18 cellular contexts compared by ENCODE assay signal in genomic region chr7:77306231-77307067, GRCh38.
DNase-seq lines count a peak whose midpoint lies in the region; ATAC-seq and TF ChIP-seq lines count a peak whose summit lies in the region.
"Had no signal": no experiment of that assay in that cellular context is flagged by ENCODE, and none has a peak within 500 bp of the region (broad histone marks: within the 10 kb centered on the region; RNA-seq: fewer than 3 reads in every experiment).

No MANE protein-coding gene starts in this region.

- no peak overlapping the region for H3K4me3 Mint-ChIP-seq in central memory CD8-positive, alpha-beta T cell
- H3K4me3 Mint-ChIP-seq in neural crest cell, result no peak overlapping the region
- no peak overlapping the region for H3K4me3 Mint-ChIP-seq in activated CD4-positive, alpha-beta memory T cell treated with anti-CD3 and anti-CD28 coated beads, Interleukin-2, amount 10 ng/mL, durations not matched to agents 7 days and 5 days
- H3K4me3 Mint-ChIP-seq: T-helper 1 cell treated with Interleukin-12 subunit alpha and Interleukin-12 subunit beta and Interleukin-4 antibody, amounts not matched to agents 30 μg/mL and 1 μg/mL, for 36 hours had no signal

- TF ChIP-seq CTCF in neural crest cell (conservative IDR thresholded peaks at IDR 0.05), result no peak
- no peak for TF ChIP-seq CTCF in RWPE1 (conservative IDR thresholded peaks at IDR 0.05; ENCODE audit: low read depth)
- TF ChIP-seq CTCF in GM13976 (IDR thresholded peaks at IDR 0.05; ENCODE audit: borderline replicate concordance, control extremely low read depth, extremely low read depth, insufficient read depth, missing control alignments), result no peak

- in situ Hi-C loops in GM13976 (cut with MboI; ENCODE audit: low sequenced_read_pairs, unreplicated experiment), result no loop called here

- peaks cover 13% of the 10 kb centered on the region for H3K4me1 Mint-ChIP-seq in central memory CD8-positive, alpha-beta T cell
- H3K4me1 Mint-ChIP-seq in neural crest cell, result peaks cover 12% of the 10 kb centered on the region
- no peaks in the 10 kb centered on the region for H3K4me1 Mint-ChIP-seq in activated CD4-positive, alpha-beta memory T cell treated with anti-CD3 and anti-CD28 coated beads, Interleukin-2, amount 10 ng/mL, durations not matched to agents 7 days and 5 days

- H3K36me3 Mint-ChIP-seq in central memory CD8-positive, alpha-beta T cell (ENCODE audit: insufficient read depth), result peaks cover 19% of the 10 kb centered on the region
- peaks cover 17% of the 10 kb centered on the region for H3K36me3 Mint-ChIP-seq in neural crest cell (ENCODE audit: low read depth)
- H3K36me3 Mint-ChIP-seq in activated CD4-positive, alpha-beta memory T cell treated with anti-CD3 and anti-CD28 coated beads, Interleukin-2, amount 10 ng/mL, durations not matched to agents 7 days and 5 days (ENCODE audit: low read depth), result peaks cover 5% of the 10 kb centered on the region

- H3K27me3 Mint-ChIP-seq in central memory CD8-positive, alpha-beta T cell, result no peaks in the 10 kb centered on the region
- no peaks in the 10 kb centered on the region for H3K27me3 Mint-ChIP-seq in neural crest cell (ENCODE audit: low read depth)
- no peaks in the 10 kb centered on the region for H3K27me3 Mint-ChIP-seq in activated CD4-positive, alpha-beta memory T cell treated with anti-CD3 and anti-CD28 coated beads, Interleukin-2, amount 10 ng/mL, durations not matched to agents 7 days and 5 days

- POLR2A ChIA-PET in RWPE1 (lab: Yijun Ruan, JAX; ENCODE audit: low non-redundant PET), result no interaction called here
- POLR2A ChIA-PET in activated CD4-positive, alpha-beta memory T cell treated with anti-CD3 and anti-CD28 coated beads, Interleukin-2, amount 10 ng/mL, durations not matched to agents 7 days and 5 days (lab: Charles Lee), result no interaction called here

- DNase-seq in DMS53 treated with DMSO at 0.1 percent for 48 hours (lab: John Stamatoyannopoulos, UW; ENCODE audit: unreplicated experiment) (peak; percentile 82), Kasumi-1 (lab: John Stamatoyannopoulos, UW) (peak; percentile 65 to 70), neural crest cell (ENCODE audit: low read depth, low spot score) (no peak), RWPE1 (ENCODE audit: low spot score) (no peak), GM13976 (ENCODE audit: low spot score) (no peak)
- no peak for DNase-seq in central memory CD8-positive, alpha-beta T cell (ENCODE audit: low spot score in 2 of 2)
- no peak for DNase-seq in activated CD4-positive, alpha-beta memory T cell treated with anti-CD3 and anti-CD28 coated beads, Interleukin-2, amount 10 ng/mL, durations not matched to agents 7 days and 5 days
- DNase-seq: activated CD4-positive, CD25-positive, alpha-beta regulatory T cell; MM.1S; NCI-H187 treated with DMSO at 0.1 percent for 48 hours; NCI-H510A; stimulated activated CD4-positive, alpha-beta T cell treated with anti-CD3 and anti-CD28 coated beads, Interleukin-2, amount 100 ng/mL, for 48 hours had no signal

- peaks cover 18% of the 10 kb centered on the region for H3K9me3 Mint-ChIP-seq in central memory CD8-positive, alpha-beta T cell
- H3K9me3 Mint-ChIP-seq in neural crest cell, result peaks cover 13% of the 10 kb centered on the region
- peaks cover 16% of the 10 kb centered on the region for H3K9me3 Mint-ChIP-seq in activated CD4-positive, alpha-beta memory T cell treated with anti-CD3 and anti-CD28 coated beads, Interleukin-2, amount 10 ng/mL, durations not matched to agents 7 days and 5 days

- H3K27ac Mint-ChIP-seq in central memory CD8-positive, alpha-beta T cell (ENCODE audit: low read depth), result peak overlapping the region; percentile 51
- peak overlapping the region; percentile 79 for H3K27ac Mint-ChIP-seq in neural crest cell (ENCODE audit: unreplicated experiment)
- H3K27ac Mint-ChIP-seq in activated CD4-positive, alpha-beta memory T cell treated with anti-CD3 and anti-CD28 coated beads, Interleukin-2, amount 10 ng/mL, durations not matched to agents 7 days and 5 days, result no peak overlapping the region
- H3K27ac Mint-ChIP-seq: T-helper 1 cell treated with Interleukin-12 subunit alpha and Interleukin-12 subunit beta and Interleukin-4 antibody, amounts not matched to agents 30 μg/mL and 1 μg/mL, for 36 hours had no signal

- ATAC-seq in central memory CD8-positive, alpha-beta T cell (replicated peaks; ENCODE audit: extremely low read depth, poor library complexity, severe bottlenecking), result no peak
- ATAC-seq in HG03439 (IDR thresholded peaks at IDR 0.05; ENCODE audit: unreplicated experiment), result no peak
- ATAC-seq: esophagus mucosa, Right ventricle myocardium inferior had no signal

- CTCF ChIA-PET in RWPE1 (lab: Yijun Ruan, JAX), result interaction anchor here (0.6 kb wide), 1 partner anchor 969 kb away, joined by 3 read pairs; no protein-coding TSS in a partner anchor
- CTCF ChIA-PET in activated CD4-positive, alpha-beta memory T cell treated with anti-CD3 and anti-CD28 coated beads, Interleukin-2, amount 10 ng/mL, durations not matched to agents 7 days and 5 days (lab: Charles Lee), result interaction anchor here (0.6 kb wide), 1 partner anchor 387 kb away, joined by 4 read pairs; no protein-coding TSS in a partner anchor

- no peak overlapping the region for H3K27ac ChIP-seq in RWPE1
- H3K27ac ChIP-seq: parathyroid adenoma, vagina had no signal

Comparison
In these comparisons a context has a peak if more than half of its experiments do, and no peak if none do; other contexts are left out.
1. DNase-seq: peak in DMS53 treated with DMSO at 0.1 percent for 48 hours (single experiment) and Kasumi-1 (2 of 2); none in central memory CD8-positive, alpha-beta T cell (0 of 2), neural crest cell (single experiment), RWPE1 (single experiment), GM13976 (single experiment) and activated CD4-positive, alpha-beta memory T cell treated with anti-CD3 and anti-CD28 coated beads, Interleukin-2, amount 10 ng/mL, durations not matched to agents 7 days and 5 days (single experiment).